Comparison of ENCODE assay signal across 11 cellular contexts in the genomic region with DNA sequence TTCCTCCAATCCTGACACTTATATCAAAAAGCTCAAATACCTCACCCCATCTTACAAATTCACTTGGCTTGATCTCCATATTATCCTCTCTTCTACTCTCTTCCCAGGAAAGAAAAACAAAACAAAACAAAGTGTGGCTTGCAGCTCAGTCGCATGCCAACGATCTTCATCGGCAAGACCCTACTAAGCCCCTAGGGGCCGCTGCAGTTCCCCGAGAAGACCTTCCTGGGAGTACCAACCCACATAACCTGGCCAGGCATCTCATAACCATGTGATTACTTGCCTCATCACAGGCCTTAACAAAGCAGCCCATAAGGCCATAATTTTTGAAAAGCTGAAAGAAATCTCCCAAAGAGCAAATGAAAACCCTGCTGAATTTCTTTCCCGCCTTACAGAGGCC.
A peak's percentile ranks its signal among the peaks of the same experiment; 100 is the strongest.
DNase-seq lines count a peak whose midpoint lies in the region; ATAC-seq, FAIRE-seq and TF ChIP-seq lines count a peak whose summit lies in the region.
"Had no signal": no experiment of that assay in that cellular context is flagged by ENCODE, and none has a peak within 500 bp of the region (broad histone marks: within the 10 kb centered on the region; RNA-seq: fewer than 3 reads in every experiment).

No MANE protein-coding gene starts in this region.

- no peaks in the 10 kb centered on the region for H3K9me1 ChIP-seq in K562 (ENCODE audit: control insufficient read depth, insufficient read depth, low read length)

- TF ChIP-seq CTCF in K562 (IDR thresholded peaks at IDR 0.05 in 2 of 3, conservative IDR thresholded peaks at IDR 0.05 in 1 of 3; ENCODE audit: insufficient read depth in 2 of 3, low read depth in 1 of 3, low read length in 3 of 3) (peak; percentile 74 to 76 (median 76)), progenitor cell of endocrine pancreas (IDR thresholded peaks at IDR 0.05; ENCODE audit: unreplicated experiment) (peak; percentile 55)

- peaks cover 2 to 17% of the 10 kb centered on the region in 2 experiments; a peak in 2 of 5 replicates for H3K27me3 ChIP-seq in K562 (ENCODE audit: control insufficient read depth in 2 of 2, insufficient read depth in 2 of 2, low read length in 2 of 2)
- H3K27me3 ChIP-seq: neutrophil had no signal

- peak in 1 of 2 experiments; percentile 56; a peak in 2 of 4 replicates for TF ChIP-seq RAD21 in K562 (CRISPR knock-in tag; conservative IDR thresholded peaks at IDR 0.05 in 1 of 2, IDR thresholded peaks at IDR 0.05 in 1 of 2)

- H3K36me3 Mint-ChIP-seq in progenitor cell of endocrine pancreas (ENCODE audit: insufficient read depth), result no peaks in the 10 kb centered on the region
- H3K36me3 Mint-ChIP-seq: brain had no signal

- no peaks in the 10 kb centered on the region for H3K79me2 ChIP-seq in K562 (ENCODE audit: control insufficient read depth, insufficient read depth, low read length)

- H3K27me3 Mint-ChIP-seq in progenitor cell of endocrine pancreas, result peaks cover 16% of the 10 kb centered on the region

- no peak overlapping the region for H3K9ac ChIP-seq in K562 (ENCODE audit: insufficient read depth in 1 of 2, low read depth in 2 of 2, low read length in 2 of 2)

- H3K9me3 Mint-ChIP-seq in progenitor cell of endocrine pancreas (ENCODE audit: low read depth), result peaks cover 24% of the 10 kb centered on the region

- no peak overlapping the region for H3K27ac Mint-ChIP-seq in progenitor cell of endocrine pancreas
- H3K27ac Mint-ChIP-seq: brain had no signal

- no peaks in the 10 kb centered on the region for H3K36me3 ChIP-seq in K562 (ENCODE audit: control insufficient read depth, insufficient read depth, low read length)
- H3K36me3 ChIP-seq: neutrophil had no signal

- no peaks in the 10 kb centered on the region for H3K9me3 ChIP-seq in K562 (replicated peaks; ENCODE audit: control insufficient read depth, insufficient read depth, low read depth, low read length)
- H3K9me3 ChIP-seq: neutrophil had no signal

- H2AFZ ChIP-seq in K562 (ENCODE audit: low read depth, low read length), result 0 out of 2 replicates have a peak overlapping the region, but pooled peaks have one; percentile 1

- in situ Hi-C loops in K562 (cut with MboI), result no loop called here

- no peaks in the 10 kb centered on the region for H3K4me1 Mint-ChIP-seq in progenitor cell of endocrine pancreas (ENCODE audit: low read depth)
- H3K4me1 Mint-ChIP-seq: brain had no signal

- BruUV-seq in K562 (replicated peaks; lab: Mats Ljungman, UMichigan), result no TSS peak

- no peak overlapping the region for H3K4me3 ChIP-seq in K562

- H3K27ac ChIP-seq in K562 (ENCODE audit: extremely low read depth, low read depth, low read length), result no peak overlapping the region
- H3K27ac ChIP-seq: neutrophil had no signal

- DNase-seq in activated CD4-positive, alpha-beta T cell treated with anti-CD3 and anti-CD28 coated beads for 48 hours, result peak; percentile 29
- no peak for DNase-seq in activated CD4-positive, alpha-beta T cell treated with anti-CD3 and anti-CD28 coated beads, Interleukin-2, amount 50 U/mL, for 4 hours
- DNase-seq in NCI-H1930 (lab: John Stamatoyannopoulos, UW), result peak; percentile 10 to 27
- DNase-seq in K562 (ENCODE audit: extremely low read depth in 1 of 4, low spot score in 3 of 4), result peak; percentile 63 to 69 (median 66)
- DNase-seq in progenitor cell of endocrine pancreas (ENCODE audit: low spot score, unreplicated experiment), result no peak
- DNase-seq in C1 segment of cervical spinal cord (lab: John Stamatoyannopoulos, UW), result no peak
- DNase-seq in cerebellar nuclear complex (lab: John Stamatoyannopoulos, UW), result no peak
- DNase-seq: DMS79 treated with DMSO at 0.1 percent for 48 hours had no signal

- no peaks in the 10 kb centered on the region for H4K20me1 ChIP-seq in K562 (replicated peaks; ENCODE audit: control insufficient read depth, insufficient read depth, low read length)

- no peak overlapping the region for H3K4me3 Mint-ChIP-seq in progenitor cell of endocrine pancreas (ENCODE audit: low read depth)
- H3K4me3 Mint-ChIP-seq: brain had no signal

- no peaks in the 10 kb centered on the region; a peak in 1 of 5 replicates for H3K4me1 ChIP-seq in K562 (replicated peaks in 1 of 2; ENCODE audit: control insufficient read depth in 2 of 2, insufficient read depth in 2 of 2, low read length in 2 of 2)

- no peak overlapping the region for H3K4me2 ChIP-seq in K562 (ENCODE audit: insufficient read depth, low read length)

- TF ChIP-seq EP300 in K562 (IDR thresholded peaks at IDR 0.05; ENCODE audit: low read length), result no peak

- POLR2A ChIA-PET in K562 (lab: Yijun Ruan, JAX), result interaction anchor here (0.5 to 1.0 kb wide), 2 partner anchors 15 to 261 kb away, joined by 3 to 5 read pairs; no protein-coding TSS in a partner anchor

- peak; percentile 90 for FAIRE-seq in K562 (lab: Jason Lieb, UNC)

- 22% methylated on average over 6 of the region's 6 CpGs for WGBS in K562 (ENCODE audit: insufficient coverage, low coverage, missing lambda C conversion rate)

- ATAC-seq in K562 (peak; percentile 98), GM18858 (IDR thresholded peaks at IDR 0.05; ENCODE audit: unreplicated experiment) (no peak)

- CTCF ChIA-PET in K562 (lab: Yijun Ruan, JAX; ENCODE audit: low intra/inter-chr PET ratio), result interaction anchor here (0.6 kb wide), 1 partner anchor 232 kb away, joined by 3 read pairs; no protein-coding TSS in a partner anchor

- intact Hi-C loops in K562 (cut with micrococcal nuclease), result loop anchor here (10.0 kb wide), 1 partner anchor 523 kb away; no protein-coding TSS in a partner anchor

- TF ChIP-seq POLR2A in K562 (conservative IDR thresholded peaks at IDR 0.05), result no peak

TF ChIP-seq in K562, 482 proteins besides CTCF, POLR2A, EP300 and RAD21 (continues in another document):
- TF ChIP-seq, protein P1, sequence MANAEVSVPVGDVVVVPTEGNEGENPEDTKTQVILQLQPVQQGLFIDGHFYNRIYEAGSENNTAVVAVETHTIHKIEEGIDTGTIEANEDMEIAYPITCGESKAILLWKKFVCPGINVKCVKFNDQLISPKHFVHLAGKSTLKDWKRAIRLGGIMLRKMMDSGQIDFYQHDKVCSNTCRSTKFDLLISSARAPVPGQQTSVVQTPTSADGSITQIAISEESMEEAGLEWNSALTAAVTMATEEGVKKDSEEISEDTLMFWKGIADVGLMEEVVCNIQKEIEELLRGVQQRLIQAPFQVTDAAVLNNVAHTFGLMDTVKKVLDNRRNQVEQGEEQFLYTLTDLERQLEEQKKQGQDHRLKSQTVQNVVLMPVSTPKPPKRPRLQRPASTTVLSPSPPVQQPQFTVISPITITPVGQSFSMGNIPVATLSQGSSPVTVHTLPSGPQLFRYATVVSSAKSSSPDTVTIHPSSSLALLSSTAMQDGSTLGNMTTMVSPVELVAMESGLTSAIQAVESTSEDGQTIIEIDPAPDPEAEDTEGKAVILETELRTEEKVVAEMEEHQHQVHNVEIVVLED (CRISPR knock-in tag; IDR thresholded peaks at IDR 0.05), result no peak
- TF ChIP-seq CREM (IDR thresholded peaks at IDR 0.05; ENCODE audit: low read depth), result 0 out of 2 replicates have a peak, but pooled peaks have one; percentile 9
- TF ChIP-seq, protein P2, sequence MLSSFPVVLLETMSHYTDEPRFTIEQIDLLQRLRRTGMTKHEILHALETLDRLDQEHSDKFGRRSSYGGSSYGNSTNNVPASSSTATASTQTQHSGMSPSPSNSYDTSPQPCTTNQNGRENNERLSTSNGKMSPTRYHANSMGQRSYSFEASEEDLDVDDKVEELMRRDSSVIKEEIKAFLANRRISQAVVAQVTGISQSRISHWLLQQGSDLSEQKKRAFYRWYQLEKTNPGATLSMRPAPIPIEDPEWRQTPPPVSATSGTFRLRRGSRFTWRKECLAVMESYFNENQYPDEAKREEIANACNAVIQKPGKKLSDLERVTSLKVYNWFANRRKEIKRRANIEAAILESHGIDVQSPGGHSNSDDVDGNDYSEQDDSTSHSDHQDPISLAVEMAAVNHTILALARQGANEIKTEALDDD (IDR thresholded peaks at IDR 0.05), result 0 out of 2 replicates have a peak, but pooled peaks have one; percentile 20
- TF ChIP-seq, protein P3, sequence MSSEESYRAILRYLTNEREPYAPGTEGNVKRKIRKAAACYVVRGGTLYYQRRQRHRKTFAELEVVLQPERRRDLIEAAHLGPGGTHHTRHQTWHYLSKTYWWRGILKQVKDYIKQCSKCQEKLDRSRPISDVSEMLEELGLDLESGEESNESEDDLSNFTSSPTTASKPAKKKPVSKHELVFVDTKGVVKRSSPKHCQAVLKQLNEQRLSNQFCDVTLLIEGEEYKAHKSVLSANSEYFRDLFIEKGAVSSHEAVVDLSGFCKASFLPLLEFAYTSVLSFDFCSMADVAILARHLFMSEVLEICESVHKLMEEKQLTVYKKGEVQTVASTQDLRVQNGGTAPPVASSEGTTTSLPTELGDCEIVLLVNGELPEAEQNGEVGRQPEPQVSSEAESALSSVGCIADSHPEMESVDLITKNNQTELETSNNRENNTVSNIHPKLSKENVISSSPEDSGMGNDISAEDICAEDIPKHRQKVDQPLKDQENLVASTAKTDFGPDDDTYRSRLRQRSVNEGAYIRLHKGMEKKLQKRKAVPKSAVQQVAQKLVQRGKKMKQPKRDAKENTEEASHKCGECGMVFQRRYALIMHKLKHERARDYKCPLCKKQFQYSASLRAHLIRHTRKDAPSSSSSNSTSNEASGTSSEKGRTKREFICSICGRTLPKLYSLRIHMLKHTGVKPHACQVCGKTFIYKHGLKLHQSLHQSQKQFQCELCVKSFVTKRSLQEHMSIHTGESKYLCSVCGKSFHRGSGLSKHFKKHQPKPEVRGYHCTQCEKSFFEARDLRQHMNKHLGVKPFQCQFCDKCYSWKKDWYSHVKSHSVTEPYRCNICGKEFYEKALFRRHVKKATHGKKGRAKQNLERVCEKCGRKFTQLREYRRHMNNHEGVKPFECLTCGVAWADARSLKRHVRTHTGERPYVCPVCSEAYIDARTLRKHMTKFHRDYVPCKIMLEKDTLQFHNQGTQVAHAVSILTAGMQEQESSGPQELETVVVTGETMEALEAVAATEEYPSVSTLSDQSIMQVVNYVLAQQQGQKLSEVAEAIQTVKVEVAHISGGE (CRISPR knock-in tag; IDR thresholded peaks at IDR 0.05), result no peak

Comparison
In these comparisons a context has a peak if more than half of its experiments do, and no peak if none do; other contexts are left out.
1. DNase-seq: peak in activated CD4-positive, alpha-beta T cell treated with anti-CD3 and anti-CD28 coated beads for 48 hours (single experiment), NCI-H1930 (2 of 2) and K562 (4 of 4); none in activated CD4-positive, alpha-beta T cell treated with anti-CD3 and anti-CD28 coated beads, Interleukin-2, amount 50 U/mL, for 4 hours (0 of 2), progenitor cell of endocrine pancreas (single experiment), C1 segment of cervical spinal cord (0 of 14) and cerebellar nuclear complex (0 of 2).